ENCODE assay signal across 8 cellular contexts in the genomic region with DNA sequence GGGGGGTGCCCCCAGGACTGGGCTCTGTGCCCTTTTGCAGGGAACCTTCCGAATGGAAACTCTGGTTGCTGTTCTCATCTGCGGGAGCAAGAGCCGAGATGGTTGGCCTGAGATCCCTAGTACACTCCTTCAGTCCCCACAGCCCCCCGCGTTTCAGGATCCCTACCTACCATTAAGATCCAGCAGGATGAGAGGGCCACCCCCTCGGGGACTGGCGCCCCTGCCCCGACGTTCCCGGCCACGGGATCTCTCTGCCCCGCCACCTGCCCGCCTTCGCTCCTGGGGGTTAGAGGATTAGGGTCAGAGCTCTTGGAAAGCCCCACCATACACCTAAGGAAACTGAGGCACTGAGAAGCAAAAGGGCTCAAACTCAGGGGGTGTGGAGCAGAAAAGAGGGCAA. TPM values are rescaled to one million over a fixed set of nuclear protein-coding genes. Genes with fewer than 3 reads are reported as not detected.
DNase-seq lines count a peak whose midpoint lies in the region; ATAC-seq and TF ChIP-seq lines count a peak whose summit lies in the region.

No MANE protein-coding gene starts in this region.

- peak overlapping the region; percentile 87 to 95 (median 95) for H3K4me3 Mint-ChIP-seq in nephron

- H3K4me2 ChIP-seq in Karpas-422 (ENCODE audit: low read depth, low read length, poor library complexity, severe bottlenecking) = peak overlapping the region; percentile 75

- no peaks in the 10 kb centered on the region for H3K27me3 ChIP-seq in BJ (ENCODE audit: control insufficient read depth, insufficient read depth, low read length)
- no peaks in the 10 kb centered on the region for H3K27me3 ChIP-seq in Karpas-422 (ENCODE audit: low read length)

- H3K9me2 ChIP-seq in Karpas-422 (replicated peaks; ENCODE audit: insufficient read depth, low read length) = no peaks in the 10 kb centered on the region

- ATAC-seq in HG03457 (IDR thresholded peaks at IDR 0.05; ENCODE audit: unreplicated experiment) = no peak

- H3K4me3 ChIP-seq in BJ (ENCODE audit: low read depth, low read length) (peak overlapping the region; percentile 80), Karpas-422 (ENCODE audit: low read length) (peak overlapping the region; percentile 77), coronary artery (peak overlapping the region; percentile 82)

- H2AFZ ChIP-seq in Karpas-422 (ENCODE audit: low read length) = no peak overlapping the region

- POLR2A ChIA-PET in BJ (lab: Charles Lee) = no interaction called here

- H3K27ac Mint-ChIP-seq in nephron = peak overlapping the region; percentile 87 to 92 (median 88)

- no peaks in the 10 kb centered on the region for H4K20me1 ChIP-seq in Karpas-422 (ENCODE audit: insufficient read depth, low read depth, low read length)

- H3K4me1 ChIP-seq in Karpas-422 (ENCODE audit: low read length) = peaks cover 47% of the 10 kb centered on the region

- H3K9ac ChIP-seq in Karpas-422 (ENCODE audit: low read length) = peak overlapping the region; percentile 94

- CTCF ChIA-PET in BJ (lab: Yijun Ruan, JAX) = interaction anchor here (1.0 to 5.9 kb wide), 4 partner anchors 9 to 48 kb away, joined by 3 to 20 read pairs (median 4); no protein-coding TSS in a partner anchor

- peaks cover 40% of the 10 kb centered on the region for H3K4me1 Mint-ChIP-seq in nephron

- DNase-seq in BJ (ENCODE audit: low read depth) = no peak
- no peak for DNase-seq in Karpas-422
- no peak for DNase-seq in coronary artery (ENCODE audit: low spot score)
- no peak for DNase-seq in NK-92 (lab: John Stamatoyannopoulos, UW; ENCODE audit: unreplicated experiment)
- no peak for DNase-seq in H4 (ENCODE audit: low spot score)
- no peak for DNase-seq in activated CD4-positive, alpha-beta T cell treated with anti-CD3 and anti-CD28 coated beads for 48 hours

- peaks cover 12% of the 10 kb centered on the region for H3K79me2 ChIP-seq in Karpas-422 (ENCODE audit: low read length)

- no peaks in the 10 kb centered on the region for H3K9me3 Mint-ChIP-seq in nephron

- H3K9me3 ChIP-seq in Karpas-422 (ENCODE audit: low read length) = no peaks in the 10 kb centered on the region

- no peaks in the 10 kb centered on the region for H3K27me3 Mint-ChIP-seq in nephron (ENCODE audit: low read depth)

- H3K27ac ChIP-seq in Karpas-422 (ENCODE audit: low read length) (peak overlapping the region; percentile 65; the same call in 1 of the 2 replicates), coronary artery (peak overlapping the region in 1 of 2 donors; percentile 100)

- H3K36me3 ChIP-seq in BJ (ENCODE audit: control insufficient read depth, insufficient read depth, low read length) = peaks cover 10% of the 10 kb centered on the region
- no peaks in the 10 kb centered on the region for H3K36me3 ChIP-seq in Karpas-422 (ENCODE audit: insufficient read depth, low read length)

- TF ChIP-seq CTCF in BJ (IDR thresholded peaks at IDR 0.05; ENCODE audit: insufficient read depth, low read depth, low read length) (no peak), coronary artery (IDR thresholded peaks at IDR 0.05) (no peak), nephron (IDR thresholded peaks at IDR 0.05; ENCODE audit: unreplicated experiment in 3 of 3) (no peak)

- peaks cover 22% of the 10 kb centered on the region for H3K36me3 Mint-ChIP-seq in nephron (ENCODE audit: low read depth)

RNA-seq across cellular contexts. Expression of a gene that starts 1.2 kb away (rescaled TPM):
- 27.4 and 27.8 TPM in 2 replicates for polyA plus RNA-seq in BJ (2011; rRNA removed)
- 6.5 and 9.4 TPM in 2 replicates for polyA minus RNA-seq in BJ (2011; rRNA and poly(A)+ RNA removed)
- total RNA-seq in Karpas-422 (2014; rRNA removed; shearing (Covaris generic); ENCODE audit: low replicate concordance) = 27.4 and 59.7 TPM in 2 replicates
- total RNA-seq in H4 (2014; rRNA removed; shearing (Covaris generic)) = 22.7 and 25.9 TPM in 2 replicates

RNA-seq across cellular contexts. Expression of a gene that starts 3.7 kb away (rescaled TPM):
- polyA plus RNA-seq in BJ (2011; rRNA removed) = 14.9 and 22.2 TPM in 2 replicates
- 6.6 and 8.8 TPM in 2 replicates for polyA minus RNA-seq in BJ (2011; rRNA and poly(A)+ RNA removed)
- 0.94 and 1.1 TPM in 2 replicates for total RNA-seq in Karpas-422 (2014; rRNA removed; shearing (Covaris generic); ENCODE audit: low replicate concordance)
- total RNA-seq in H4 (2014; rRNA removed; shearing (Covaris generic)) = not detected in 2 replicates

RNA-seq across cellular contexts. Expression of a gene that starts 30.7 kb away (rescaled TPM):
- polyA plus RNA-seq in BJ (2011; rRNA removed) = 5.9 and 7.6 TPM in 2 replicates
- 5.5 and 7.6 TPM in 2 replicates for polyA minus RNA-seq in BJ (2011; rRNA and poly(A)+ RNA removed)
- 24.5 and 59.5 TPM in 2 replicates for total RNA-seq in Karpas-422 (2014; rRNA removed; shearing (Covaris generic); ENCODE audit: low replicate concordance)
- total RNA-seq in H4 (2014; rRNA removed; shearing (Covaris generic)) = 5.0 and 13.8 TPM in 2 replicates

RNA-seq across cellular contexts. Expression of a gene that starts 56.2 kb away (rescaled TPM):
- polyA plus RNA-seq in BJ (2011; rRNA removed) = 25.6 and 37.1 TPM in 2 replicates
- 22.4 and 25.4 TPM in 2 replicates for polyA minus RNA-seq in BJ (2011; rRNA and poly(A)+ RNA removed)
- total RNA-seq in Karpas-422 (2014; rRNA removed; shearing (Covaris generic); ENCODE audit: low replicate concordance) = 34.0 and 60.7 TPM in 2 replicates
- 30.5 and 43.8 TPM in 2 replicates for total RNA-seq in H4 (2014; rRNA removed; shearing (Covaris generic))
